ENCODE assay signal across 18 cellular contexts in genomic region chr5:174413520-174414314, GRCh38.
DNase-seq lines count a peak whose midpoint lies in the region; TF ChIP-seq lines count a peak whose summit lies in the region.
"Had no signal": no experiment of that assay in that cellular context is flagged by ENCODE, and none has a peak within 500 bp of the region (broad histone marks: within the 10 kb centered on the region; RNA-seq: fewer than 3 reads in every experiment).

No MANE protein-coding gene starts in this region.

- peak overlapping the region; percentile 39 for H3K9ac ChIP-seq in mesenchymal stem cell (ENCODE audit: low read length)
- H3K9ac ChIP-seq: BLaER1 treated with 17β-estradiol and CSF1 and Interleukin-3, amounts not matched to agents 10 nM and 100 nM had no signal

- H2BK120ac ChIP-seq in mesenchymal stem cell (ENCODE audit: low read depth, low read length) = no peak overlapping the region

- H4K91ac ChIP-seq in mesenchymal stem cell (ENCODE audit: low read length) = no peak overlapping the region

- H2BK15ac ChIP-seq in mesenchymal stem cell (ENCODE audit: low read depth, poor library complexity, severe bottlenecking) = no peak overlapping the region

- H3K4me3 ChIP-seq in choroid plexus epithelial cell (ENCODE audit: low read depth, low read length) (no peak overlapping the region), mesenchymal stem cell (ENCODE audit: insufficient read depth in 1 of 2, low read depth in 1 of 2, low read length in 2 of 2) (no peak overlapping the region), esophagus squamous epithelium (no peak overlapping the region), prostate gland (no peak overlapping the region)
- H3K4me3 ChIP-seq: BLaER1 treated with 17β-estradiol and CSF1 and Interleukin-3, amounts not matched to agents 10 nM and 100 nM had no signal

- TF ChIP-seq CTCF in choroid plexus epithelial cell (conservative IDR thresholded peaks at IDR 0.05; ENCODE audit: low read depth, low read length) = no peak
- no peak for TF ChIP-seq CTCF in esophagus squamous epithelium (IDR thresholded peaks at IDR 0.05)
- no peak for TF ChIP-seq CTCF in prostate gland (IDR thresholded peaks at IDR 0.05)

- H3K79me1 ChIP-seq in mesenchymal stem cell (replicated peaks; ENCODE audit: low read length, poor library complexity, severe bottlenecking) = no peaks in the 10 kb centered on the region

- no peak overlapping the region for H3K27ac ChIP-seq in mesenchymal stem cell (ENCODE audit: low read length, poor library complexity, severe bottlenecking)
- H3K27ac ChIP-seq in esophagus squamous epithelium = no peak overlapping the region
- H3K27ac ChIP-seq in prostate gland = no peak overlapping the region
- H3K27ac ChIP-seq: BLaER1 treated with 17β-estradiol and CSF1 and Interleukin-3, amounts not matched to agents 10 nM and 100 nM; brain microvascular endothelial cell had no signal

- no peak overlapping the region for H2BK12ac ChIP-seq in mesenchymal stem cell (ENCODE audit: low read length in 2 of 2)

- H3K9me3 ChIP-seq in mesenchymal stem cell (ENCODE audit: control insufficient read depth, low read length) = no peaks in the 10 kb centered on the region
- H3K9me3 ChIP-seq in esophagus squamous epithelium = no peaks in the 10 kb centered on the region
- no peaks in the 10 kb centered on the region for H3K9me3 ChIP-seq in prostate gland
- H3K9me3 ChIP-seq: BLaER1 treated with 17β-estradiol and CSF1 and Interleukin-3, amounts not matched to agents 10 nM and 100 nM had no signal

- DNase-seq in AG20443 (ENCODE audit: low spot score) (peak; percentile 30), LHCN-M2 (ENCODE audit: low read depth) (peak; percentile 6), choroid plexus epithelial cell (ENCODE audit: low read depth) (peak; percentile 52), mesenchymal stem cell (peak; percentile 20), esophagus squamous epithelium (lab: John Stamatoyannopoulos, UW) (no peak), DMS53 (lab: John Stamatoyannopoulos, UW) (no peak), prostate gland (ENCODE audit: low spot score) (no peak), SKM-1 treated with dmso at 0.1 percent for 144 hours (lab: John Stamatoyannopoulos, UW; ENCODE audit: unreplicated experiment) (no peak)
- DNase-seq: activated B cell treated with CpG ODN at 0.5 μM for 24 hours; activated naive CD4-positive, alpha-beta T cell; brain microvascular endothelial cell; DMS79; Kasumi-1; NCI-H1694 treated with DMSO at 0.1 percent for 48 hours; NCI-H446; right cardiac atrium; T-cell had no signal

- no peak overlapping the region for H2BK5ac ChIP-seq in mesenchymal stem cell (ENCODE audit: low read depth, low read length, poor library complexity, severe bottlenecking)

- H3K23ac ChIP-seq in mesenchymal stem cell (ENCODE audit: low read length in 2 of 2) = no peak overlapping the region

- H3K4ac ChIP-seq in mesenchymal stem cell (ENCODE audit: low read depth in 1 of 2, low read length in 2 of 2) = no peak overlapping the region

- intact Hi-C loops in esophagus squamous epithelium (cut with DNase I) = no loop called here
- intact Hi-C loops in prostate gland (cut with DNase I) = no loop called here

- TF ChIP-seq POLR2A in esophagus squamous epithelium (IDR thresholded peaks at IDR 0.05) (no peak), prostate gland (IDR thresholded peaks at IDR 0.05) (no peak)

- no peaks in the 10 kb centered on the region for H3K36me3 ChIP-seq in mesenchymal stem cell (ENCODE audit: control insufficient read depth in 1 of 2, insufficient read depth in 2 of 2, low read depth in 1 of 2, low read length in 2 of 2)
- no peaks in the 10 kb centered on the region for H3K36me3 ChIP-seq in esophagus squamous epithelium
- no peaks in the 10 kb centered on the region for H3K36me3 ChIP-seq in prostate gland
- H3K36me3 ChIP-seq: BLaER1 treated with 17β-estradiol and CSF1 and Interleukin-3, amounts not matched to agents 10 nM and 100 nM; brain microvascular endothelial cell had no signal

- no peak overlapping the region for H3K4me2 ChIP-seq in mesenchymal stem cell (ENCODE audit: low read length, poor library complexity, severe bottlenecking)
- H3K4me2 ChIP-seq: BLaER1 treated with 17β-estradiol and CSF1 and Interleukin-3, amounts not matched to agents 10 nM and 100 nM had no signal

- H3K27me3 ChIP-seq in mesenchymal stem cell (ENCODE audit: control insufficient read depth in 1 of 2, insufficient read depth in 1 of 2, low read length in 2 of 2) = no peaks in the 10 kb centered on the region
- H3K27me3 ChIP-seq in esophagus squamous epithelium = peaks cover 0 to 57% (median 0%) of the 10 kb centered on the region in 4 donors
- H3K27me3 ChIP-seq in prostate gland (replicated peaks; ENCODE audit: insufficient read depth) = peaks cover 3% of the 10 kb centered on the region
- H3K27me3 ChIP-seq: BLaER1 treated with 17β-estradiol and CSF1 and Interleukin-3, amounts not matched to agents 10 nM and 100 nM; brain microvascular endothelial cell had no signal

- H4K8ac ChIP-seq in mesenchymal stem cell (ENCODE audit: low read length) = no peak overlapping the region

- H3K14ac ChIP-seq in mesenchymal stem cell (ENCODE audit: low read length in 2 of 2) = no peak overlapping the region

- H3K18ac ChIP-seq in mesenchymal stem cell (ENCODE audit: low read depth in 1 of 2, low read length in 2 of 2) = no peak overlapping the region

- no peak overlapping the region for H2AK5ac ChIP-seq in mesenchymal stem cell (ENCODE audit: low read length, severe bottlenecking)

- 77% methylated on average over 9 of the region's 10 CpGs for WGBS in mesenchymal stem cell
- WGBS in esophagus squamous epithelium, 2 donors = 57 to 60% methylated on average over 10 of the region's 10 CpGs
- 63% methylated on average over 10 of the region's 10 CpGs for WGBS in prostate gland

- no peak overlapping the region for H2AFZ ChIP-seq in mesenchymal stem cell (ENCODE audit: low read depth, low read length)

- H3K4me1 ChIP-seq in mesenchymal stem cell (ENCODE audit: control insufficient read depth, insufficient read depth, low read depth, low read length) (no peaks in the 10 kb centered on the region), esophagus squamous epithelium (peaks cover 0 to 13% (median 0%) of the 10 kb centered on the region in 3 donors), prostate gland (replicated peaks) (no peaks in the 10 kb centered on the region)

Comparison
In these comparisons a context has a peak if more than half of its experiments do, and no peak if none do; other contexts are left out.
1. DNase-seq: peak in AG20443 (single experiment), LHCN-M2 (single experiment), choroid plexus epithelial cell (single experiment) and mesenchymal stem cell (single experiment); none in esophagus squamous epithelium (single experiment), DMS53 (single experiment), prostate gland (single experiment) and SKM-1 treated with dmso at 0.1 percent for 144 hours (single experiment).